10 cellular contexts compared by ENCODE assay signal in genomic region chr10:83667594-83667993, GRCh38.
ATAC-seq lines count a peak whose summit lies in the region.
"Had no signal": no experiment of that assay in that cellular context is flagged by ENCODE, and none has a peak within 500 bp of the region (broad histone marks: within the 10 kb centered on the region; RNA-seq: fewer than 3 reads in every experiment).

No MANE protein-coding gene starts in this region.

- H3K27ac ChIP-seq in angular gyrus (ENCODE audit: low read depth, low read length), result peak overlapping the region; percentile 51
- H3K27ac ChIP-seq: 22Rv1; A549; BLaER1 treated with 17β-estradiol and CSF1 and Interleukin-3, amounts not matched to agents 10 nM and 100 nM; C4-2B had no signal

- peak; percentile 75 for ATAC-seq in GM18861 (IDR thresholded peaks at IDR 0.05; ENCODE audit: unreplicated experiment)
- peak; percentile 52 for ATAC-seq in HG02981 (IDR thresholded peaks at IDR 0.05; ENCODE audit: unreplicated experiment)
- no peak for ATAC-seq in HG03432 (IDR thresholded peaks at IDR 0.05; ENCODE audit: unreplicated experiment)
- no peak for ATAC-seq in GM21528 (IDR thresholded peaks at IDR 0.05; ENCODE audit: low FRiP score, unreplicated experiment)
- ATAC-seq: A549; CD8-positive, alpha-beta T cell had no signal

Comparison
In these comparisons a context has a peak if more than half of its experiments do, and no peak if none do; other contexts are left out.
1. ATAC-seq: peak in GM18861 (single experiment) and HG02981 (single experiment); none in HG03432 (single experiment) and GM21528 (single experiment).